8 cellular contexts compared by ENCODE assay signal in the genomic region with DNA sequence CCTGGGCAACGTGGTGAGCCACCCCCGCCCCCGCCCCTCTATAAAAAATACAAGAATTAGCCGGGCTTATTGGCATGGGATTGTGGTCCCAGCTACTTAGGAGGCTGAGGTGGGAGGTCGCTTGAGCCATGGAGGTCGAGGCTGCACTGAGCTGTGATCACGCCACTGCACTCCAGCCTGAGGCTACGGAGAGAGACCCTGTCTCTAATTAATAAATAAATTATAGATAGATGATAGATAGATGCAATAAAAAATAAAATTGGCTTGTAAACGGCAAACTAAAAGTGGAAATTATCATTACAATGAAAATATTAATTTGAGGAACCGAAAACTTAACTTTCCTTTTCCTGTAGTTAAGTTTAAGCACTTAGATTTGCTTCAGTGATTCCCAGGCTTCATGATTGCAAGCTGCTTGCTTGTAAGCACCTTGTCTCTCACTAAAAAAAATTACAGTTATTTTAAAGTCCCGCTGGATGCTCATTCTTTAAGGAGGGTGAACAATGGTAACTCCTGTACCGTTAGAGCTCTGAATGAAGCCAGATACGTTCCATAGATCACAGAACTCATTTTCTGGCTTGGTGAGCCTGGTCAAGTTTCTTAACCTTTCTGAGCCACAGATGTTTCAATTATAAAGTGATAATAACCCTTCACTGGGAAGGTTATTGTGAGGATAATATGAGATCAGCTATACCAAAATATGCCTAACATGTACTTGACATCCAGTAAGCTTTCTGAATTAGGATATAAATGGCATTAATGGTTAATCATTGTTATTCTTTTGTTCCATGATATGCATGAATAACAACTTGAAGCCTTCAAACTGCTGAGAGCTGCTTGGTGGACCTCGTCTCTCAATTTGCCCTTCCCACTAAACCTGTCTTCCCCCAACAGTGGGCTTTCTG. TPM values are rescaled to one million over a fixed set of nuclear protein-coding genes. Genes with fewer than 3 reads are reported as not detected.
A peak's percentile ranks its signal among the peaks of the same experiment; 100 is the strongest.
DNase-seq lines count a peak whose midpoint lies in the region; ATAC-seq and TF ChIP-seq lines count a peak whose summit lies in the region.

No MANE protein-coding gene starts in this region.

- DNase-seq in GM13976 (ENCODE audit: low spot score) (peak; percentile 54), Peyer's patch (no peak), fibroblast of the aortic adventitia (ENCODE audit: low read depth) (no peak), skeletal muscle cell (ENCODE audit: low read depth) (no peak), AG20443 (ENCODE audit: low spot score) (no peak)
- no peak for DNase-seq in stimulated activated CD4-positive, alpha-beta T cell treated with anti-CD3 and anti-CD28 coated beads, Interleukin-2, amount 100 ng/mL, for 24 hours

- peaks cover 0 to 9% (median 3%) of the 10 kb centered on the region in 4 donors for H3K4me1 ChIP-seq in Peyer's patch

- H3K27ac ChIP-seq in Peyer's patch = peak overlapping the region; percentile 64 to 79 (median 74)

- in situ Hi-C loops in GM13976 (cut with MboI; ENCODE audit: low sequenced_read_pairs, unreplicated experiment) = loop anchor here (25.0 kb wide), 2 partner anchors 231 to 481 kb away; no protein-coding TSS in a partner anchor

- TF ChIP-seq CTCF in GM13976 (IDR thresholded peaks at IDR 0.05; ENCODE audit: borderline replicate concordance, control extremely low read depth, extremely low read depth, insufficient read depth, missing control alignments) (no peak), Peyer's patch (IDR thresholded peaks at IDR 0.05) (no peak), fibroblast of the aortic adventitia (IDR thresholded peaks at IDR 0.05; ENCODE audit: insufficient read depth, low read length) (no peak)

- peak; percentile 34 for ATAC-seq in GM21786 (IDR thresholded peaks at IDR 0.05; ENCODE audit: unreplicated experiment)
- ATAC-seq in HG02798 (IDR thresholded peaks at IDR 0.05; ENCODE audit: poor library complexity, unreplicated experiment) = no peak

- no peaks in the 10 kb centered on the region for H3K36me3 ChIP-seq in Peyer's patch

- H3K4me3 ChIP-seq in Peyer's patch = peak overlapping the region; percentile 42 to 68 (median 59)
- peak overlapping the region; percentile 79 for H3K4me3 ChIP-seq in fibroblast of the aortic adventitia (ENCODE audit: low read depth, low read length)
- H3K4me3 ChIP-seq in skeletal muscle cell (ENCODE audit: low read depth, low read length) = peak overlapping the region; percentile 64

- TF ChIP-seq POLR2A in Peyer's patch (IDR thresholded peaks at IDR 0.05) = no peak

- no peaks in the 10 kb centered on the region for H3K27me3 ChIP-seq in Peyer's patch

- no peaks in the 10 kb centered on the region for H3K9me3 ChIP-seq in Peyer's patch

RNA-seq across cellular contexts. Expression of gene NARS1, which starts 9.4 kb away (rescaled TPM):
- 100 to 1,000 TPM; 108 to 170 (median 129) TPM for total RNA-seq in Peyer's patch
- total RNA-seq in fibroblast of the aortic adventitia (ENCODE audit: low replicate concordance) = 235 and 322 TPM in 2 replicates

RNA-seq across cellular contexts. Expression of gene FECH, which starts 44.5 kb away (rescaled TPM):
- 10 to 100 TPM; 19.3 to 25.0 (median 21.9) TPM for total RNA-seq in Peyer's patch
- 13.8 and 29.9 TPM in 2 replicates for total RNA-seq in fibroblast of the aortic adventitia (ENCODE audit: low replicate concordance)
